In genomic region chr17:32143525-32143865, GRCh38 we compare ENCODE assay signal across 8 cellular contexts. TPM values are rescaled to one million over a fixed set of nuclear protein-coding genes. Genes with fewer than 3 reads are reported as not detected.
DNase-seq lines count a peak whose midpoint lies in the region; FAIRE-seq and TF ChIP-seq lines count a peak whose summit lies in the region.

No MANE protein-coding gene starts in this region.

- CTCF ChIA-PET in AG04449 (lab: Yijun Ruan, JAX): interaction anchor here (1.3 to 9.1 kb wide), 3 partner anchors 8 to 136 kb away, joined by 3 to 102 read pairs (median 4); partner anchors contain the start of gene LRRC37B

- H3K4me1 ChIP-seq in breast epithelium (peaks cover 0 to 7% of the 10 kb centered on the region in 2 donors), muscle layer of colon (ENCODE audit: insufficient read depth, low read length) (peaks cover 8% of the 10 kb centered on the region)

- POLR2A ChIA-PET in AG04449 (lab: Yijun Ruan, JAX): interaction anchor here (2.1 kb wide), 1 partner anchor 18 kb away, joined by 8 read pairs; no protein-coding TSS in a partner anchor

- H3K9me3 ChIP-seq in breast epithelium (no peaks in the 10 kb centered on the region), muscle layer of colon (ENCODE audit: low read length) (no peaks in the 10 kb centered on the region)

- H3K27ac ChIP-seq in breast epithelium (no peak overlapping the region), muscle layer of colon (ENCODE audit: low read depth, low read length) (peak overlapping the region; percentile 7)

- no peaks in the 10 kb centered on the region for H3K27me3 ChIP-seq in breast epithelium
- no peaks in the 10 kb centered on the region for H3K27me3 ChIP-seq in muscle layer of colon (ENCODE audit: control insufficient read depth in 1 of 2, insufficient read depth in 2 of 2, low read length in 2 of 2)

- FAIRE-seq in HTR-8/SVneo (lab: Jason Lieb, UNC): no peak

- no peak for TF ChIP-seq POLR2A in breast epithelium (IDR thresholded peaks at IDR 0.05)

- no peak for TF ChIP-seq CTCF in AG04449 (IDR thresholded peaks at IDR 0.05; ENCODE audit: insufficient read depth, low read length, missing control alignments)
- TF ChIP-seq CTCF in breast epithelium (IDR thresholded peaks at IDR 0.05): no peak

- H3K4me3 ChIP-seq in AG04449 (ENCODE audit: low read depth, low read length) (peak overlapping the region; percentile 92), breast epithelium (peak overlapping the region; percentile 98 to 99 (median 99)), muscle layer of colon (ENCODE audit: low read depth in 1 of 2, low read length in 2 of 2) (peak overlapping the region; percentile 75 to 98)
- peak overlapping the region; percentile 65 for H3K4me3 ChIP-seq in Jurkat, Clone E6-1 (ENCODE audit: low read length)

- no peaks in the 10 kb centered on the region for H3K36me3 ChIP-seq in breast epithelium
- H3K36me3 ChIP-seq in muscle layer of colon (ENCODE audit: insufficient read depth, low read length): no peaks in the 10 kb centered on the region

- DNase-seq in AG04449 (ENCODE audit: low read depth, low spot score) (no peak), breast epithelium (ENCODE audit: low spot score in 2 of 2) (no peak), NCI-H2081 (lab: John Stamatoyannopoulos, UW) (no peak), NCI-H1092 (lab: John Stamatoyannopoulos, UW) (no peak), HTR-8/SVneo (ENCODE audit: insufficient read length, low spot score) (no peak)
- DNase-seq in Jurkat, Clone E6-1 (ENCODE audit: low read depth, low spot score): no peak
- DNase-seq in stimulated activated CD4-positive, alpha-beta T cell treated with anti-CD3 and anti-CD28 coated beads, Interleukin-2, amount 100 ng/mL, for 24 hours: no peak

- peak overlapping the region; percentile 66 for H3K9ac ChIP-seq in muscle layer of colon (ENCODE audit: low read length)

- intact Hi-C loops in breast epithelium (cut with DNase I; ENCODE audit: low total_unique reads): loop anchor here (2.0 kb wide), 1 partner anchor 137 kb away; the partner anchor contains the start of gene LRRC37B

RNA-seq across cellular contexts. Expression of gene RHOT1, which starts 1.2 kb away (rescaled TPM):
- polyA plus RNA-seq in Jurkat, Clone E6-1 (2012; ENCODE audit: insufficient read depth, insufficient read length): 44.7 TPM
- 10 to 100 TPM; 62.9 to 74.6 (median 72.0) TPM for total RNA-seq in breast epithelium
